ENCODE assay signal across 17 cellular contexts in the genomic region with DNA sequence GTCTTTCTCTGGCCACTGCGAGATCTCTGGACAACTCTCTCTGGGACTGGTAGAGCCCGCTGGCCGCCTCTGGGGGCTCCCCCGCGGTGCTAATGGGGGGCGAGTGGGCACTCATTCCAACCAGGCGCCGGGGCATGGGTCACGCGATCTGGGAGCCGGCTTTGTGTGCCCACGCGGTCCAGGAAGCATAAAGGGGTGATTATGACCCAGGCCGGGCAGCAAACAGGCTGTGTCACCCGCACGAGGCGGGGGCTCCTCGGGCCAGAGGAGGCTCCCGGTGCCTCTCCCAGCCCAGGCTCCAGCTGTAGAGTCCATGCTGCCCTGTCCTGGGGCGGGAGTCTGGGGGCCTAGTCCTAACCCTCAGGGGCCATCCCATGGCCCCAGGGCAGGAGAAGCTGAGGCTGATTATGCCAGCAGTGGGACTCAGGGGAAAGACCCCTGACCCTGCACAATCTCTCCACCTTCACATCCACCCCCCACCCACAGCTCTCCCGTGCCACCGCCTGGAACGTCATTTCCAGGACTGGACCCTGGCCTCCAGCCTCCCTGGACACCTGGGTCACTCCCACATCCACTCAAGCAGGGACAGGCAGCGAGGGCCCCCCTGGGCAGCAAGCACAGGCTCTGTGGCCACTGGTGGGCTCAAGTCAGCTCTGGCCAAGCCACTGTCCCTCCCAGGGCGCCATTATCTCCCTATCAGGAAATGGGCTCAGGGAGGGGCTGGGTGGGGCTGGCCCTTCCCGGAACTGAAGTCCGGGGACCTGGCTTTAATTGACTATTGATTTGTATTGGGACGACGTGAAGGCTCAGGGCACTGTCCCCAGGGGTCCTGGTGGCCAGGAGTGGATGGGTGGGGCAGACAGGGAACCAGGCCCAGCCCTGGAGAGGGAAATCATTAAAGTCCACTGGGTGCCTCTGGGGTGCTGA. TPM values are rescaled to one million over a fixed set of nuclear protein-coding genes. Genes with fewer than 3 reads are reported as not detected.
DNase-seq lines count a peak whose midpoint lies in the region; ATAC-seq and TF ChIP-seq lines count a peak whose summit lies in the region.
"Had no signal": no experiment of that assay in that cellular context is flagged by ENCODE, and none has a peak within 500 bp of the region (broad histone marks: within the 10 kb centered on the region; RNA-seq: fewer than 3 reads in every experiment).

No MANE protein-coding gene starts in this region.

- POLR2A ChIA-PET in T-cell (lab: Charles Lee), result no interaction called here

- peaks cover 39% of the 10 kb centered on the region for H3K4me1 ChIP-seq in mesenchymal stem cell (ENCODE audit: control insufficient read depth, insufficient read depth, low read depth, low read length)
- H3K4me1 ChIP-seq in stomach, result peaks cover 39 to 75% (median 68%) of the 10 kb centered on the region in 4 donors
- H3K4me1 ChIP-seq in aorta (ENCODE audit: control insufficient read depth in 1 of 2, insufficient read depth in 2 of 2, low read length in 2 of 2), result no peaks in the 10 kb centered on the region
- H3K4me1 ChIP-seq: BE2C had no signal

- ATAC-seq in T-cell (replicated peaks in 1 of 4) (no peak), aorta (ENCODE audit: low FRiP score) (no peak)
- ATAC-seq: left colon had no signal

- H4K91ac ChIP-seq in mesenchymal stem cell (ENCODE audit: low read length), result no peak overlapping the region

- no peak for TF ChIP-seq EP300 in stomach (IDR thresholded peaks at IDR 0.05)

- H3K27me3 ChIP-seq in mesenchymal stem cell (ENCODE audit: control insufficient read depth in 1 of 2, insufficient read depth in 1 of 2, low read length in 2 of 2) (peaks cover 0 to 6% of the 10 kb centered on the region in 2 experiments), stomach (peaks cover 0 to 28% (median 11%) of the 10 kb centered on the region in 3 donors), aorta (ENCODE audit: control insufficient read depth in 1 of 2, insufficient read depth in 2 of 2, low read length in 1 of 2) (no peaks in the 10 kb centered on the region)
- H3K27me3 ChIP-seq: BE2C, Peyer's patch had no signal

- H3K36me3 ChIP-seq in mesenchymal stem cell (ENCODE audit: control insufficient read depth in 1 of 2, insufficient read depth in 2 of 2, low read depth in 1 of 2, low read length in 2 of 2) (peaks cover 6 to 19% of the 10 kb centered on the region in 2 experiments), stomach (peaks cover 0 to 10% (median 7%) of the 10 kb centered on the region in 4 donors), aorta (ENCODE audit: control insufficient read depth in 1 of 2, insufficient read depth in 2 of 2, low read length in 1 of 2) (no peaks in the 10 kb centered on the region)
- H3K36me3 ChIP-seq: Peyer's patch, transverse colon had no signal

- no peaks in the 10 kb centered on the region for H3K9me3 ChIP-seq in mesenchymal stem cell (ENCODE audit: control insufficient read depth, low read length)
- no peaks in the 10 kb centered on the region for H3K9me3 ChIP-seq in stomach
- no peaks in the 10 kb centered on the region for H3K9me3 ChIP-seq in aorta (ENCODE audit: control insufficient read depth, low read length)
- H3K9me3 ChIP-seq: BE2C, Peyer's patch, transverse colon had no signal

- peak overlapping the region; percentile 87 for H3K27ac ChIP-seq in cingulate gyrus (ENCODE audit: low read depth, low read length)
- no peak overlapping the region for H3K27ac ChIP-seq in mesenchymal stem cell (ENCODE audit: low read length, poor library complexity, severe bottlenecking)
- H3K27ac ChIP-seq in stomach, result peak overlapping the region in 4 of 5 donors; percentile 38 to 87 (median 50)
- no peak overlapping the region for H3K27ac ChIP-seq in aorta (ENCODE audit: low read depth in 1 of 2, low read length in 2 of 2)
- H3K27ac ChIP-seq: Peyer's patch had no signal

- H3K9ac ChIP-seq in mesenchymal stem cell (ENCODE audit: low read length), result peak overlapping the region; percentile 90

- no peak for TF ChIP-seq CTCF in HFF-Myc (IDR thresholded peaks at IDR 0.05; ENCODE audit: low read depth, low read length, missing control alignments)
- TF ChIP-seq CTCF in stomach (IDR thresholded peaks at IDR 0.05), result no peak

- H3K4me3 Mint-ChIP-seq in T-cell, result no peak overlapping the region

- H3K9me3 Mint-ChIP-seq in T-cell, result peaks cover 0 to 5% (median 0%) of the 10 kb centered on the region in 3 donors

- H3K27me3 Mint-ChIP-seq in T-cell, result peaks cover 11 to 43% of the 10 kb centered on the region in 2 donors

- no peaks in the 10 kb centered on the region for H3K36me3 Mint-ChIP-seq in T-cell

- no peak overlapping the region for H4K8ac ChIP-seq in mesenchymal stem cell (ENCODE audit: low read length)

- peak overlapping the region; percentile 64; the same call in 1 of the 2 replicates for H3K4me3 ChIP-seq in HFF-Myc (replicated peaks; ENCODE audit: low read depth, low read length)
- H3K4me3 ChIP-seq in mesenchymal stem cell (ENCODE audit: insufficient read depth in 1 of 2, low read depth in 1 of 2, low read length in 2 of 2), result peak overlapping the region in 1 of 2 experiments; percentile 98
- peak overlapping the region; percentile 63 to 86 (median 84) for H3K4me3 ChIP-seq in stomach
- no peak overlapping the region for H3K4me3 ChIP-seq in aorta (ENCODE audit: low read length in 2 of 2)

- intact Hi-C loops in stomach (cut with DNase I; ENCODE audit: low total_unique reads) (no loop called here), aorta (cut with DNase I) (no loop called here)

- no peak overlapping the region for H2AFZ ChIP-seq in mesenchymal stem cell (ENCODE audit: low read depth, low read length)

- H2BK15ac ChIP-seq in mesenchymal stem cell (ENCODE audit: low read depth, poor library complexity, severe bottlenecking), result no peak overlapping the region

- no peak overlapping the region for H3K14ac ChIP-seq in mesenchymal stem cell (ENCODE audit: low read length in 2 of 2)

- CTCF ChIA-PET in T-cell (lab: Charles Lee), result no interaction called here

- H3K4ac ChIP-seq in mesenchymal stem cell (ENCODE audit: low read depth in 1 of 2, low read length in 2 of 2), result no peak overlapping the region

- H3K18ac ChIP-seq in mesenchymal stem cell (ENCODE audit: low read depth in 1 of 2, low read length in 2 of 2), result no peak overlapping the region

- H2BK120ac ChIP-seq in mesenchymal stem cell (ENCODE audit: low read depth, low read length), result no peak overlapping the region

- no peak overlapping the region for H2AK5ac ChIP-seq in mesenchymal stem cell (ENCODE audit: low read length, severe bottlenecking)

- no peak for TF ChIP-seq POLR2A in stomach (IDR thresholded peaks at IDR 0.05)

- no peak overlapping the region for H3K27ac Mint-ChIP-seq in T-cell

- 88% methylated on average over 28 of the region's 29 CpGs for WGBS in mesenchymal stem cell
- WGBS in stomach, 5 donors, result 50 to 71% (median 69%) methylated on average over 11 to 29 of the region's 29 CpGs
- 84 to 87% methylated on average over 29 of the region's 29 CpGs for WGBS in aorta, 2 donors

- peaks cover 59% of the 10 kb centered on the region for H3K79me1 ChIP-seq in mesenchymal stem cell (replicated peaks; ENCODE audit: low read length, poor library complexity, severe bottlenecking)

- H3K23ac ChIP-seq in mesenchymal stem cell (ENCODE audit: low read length in 2 of 2), result no peak overlapping the region

- DNase-seq in HFF-Myc (ENCODE audit: extremely low read depth, low read depth) (no peak), mesenchymal stem cell (no peak), stomach (no peak), NCI-H345 (lab: John Stamatoyannopoulos, UW) (no peak), T-cell (no peak), DMS53 (lab: John Stamatoyannopoulos, UW) (no peak), aorta (no peak)
- DNase-seq: activated CD4-positive, alpha-beta T cell treated with anti-CD3 and anti-CD28 coated beads, Interleukin-2, amount 50 U/mL, for 48 hours; BE2C; DMS79; left colon; NCI-H1694 treated with DMSO at 0.1 percent for 48 hours; NCI-H524; Peyer's patch; stimulated activated CD4-positive, alpha-beta T cell treated with anti-CD3 and anti-CD28 coated beads, Interleukin-12 subunit alpha, Interleukin-12 subunit beta, amount 100 ng/mL, for 4 hours; transverse colon had no signal

- no peak overlapping the region for H3K4me2 ChIP-seq in mesenchymal stem cell (ENCODE audit: low read length, poor library complexity, severe bottlenecking)

- no peak overlapping the region for H2BK5ac ChIP-seq in mesenchymal stem cell (ENCODE audit: low read depth, low read length, poor library complexity, severe bottlenecking)

- H2BK12ac ChIP-seq in mesenchymal stem cell (ENCODE audit: low read length in 2 of 2), result no peak overlapping the region

- peaks cover 16 to 21% (median 17%) of the 10 kb centered on the region in 3 donors for H3K4me1 Mint-ChIP-seq in T-cell

RNA-seq across cellular contexts. Expression of a gene that starts 50.0 kb away (rescaled TPM):
- 35.3 TPM for polyA plus RNA-seq in mesenchymal stem cell (2013, experiment 1 of 2)
- polyA plus RNA-seq in mesenchymal stem cell (2013, experiment 2 of 2), result 33.9 TPM
- 100 to 1,000 TPM in 2 of 5 donors, 10 to 100 TPM in 3; 50.8 to 142 (median 67.4) TPM for total RNA-seq in stomach
- 1 to 10 TPM; 6.9 to 9.9 (median 7.0) TPM for polyA plus RNA-seq in stomach
- 1 to 10 TPM; 2.9 to 5.6 (median 4.1) TPM for total RNA-seq in T-cell
- 100 to 1,000 TPM; 113 to 220 TPM for total RNA-seq in aorta
- polyA plus RNA-seq in aorta, result 10 to 100 TPM in 1 of 2 donors, 1 to 10 TPM in 1; 3.4 to 36.7 TPM

Comparison
In these comparisons a context has a peak if more than half of its experiments do, and no peak if none do; other contexts are left out.
1. H3K4me3 ChIP-seq: peak in HFF-Myc (single experiment) and stomach (4 of 4); none in aorta (0 of 2).
2. H3K27ac ChIP-seq: peak in cingulate gyrus (single experiment) and stomach (4 of 5); none in mesenchymal stem cell (single experiment) and aorta (0 of 2).
3. RNA of a gene that starts 50.0 kb away (total RNA-seq): 113 to 220 TPM in aorta and 50.8 to 142 TPM in stomach; 2.9 to 5.6 TPM in T-cell; every median in the first group is over 4 times any median in the second.